In the genomic region with DNA sequence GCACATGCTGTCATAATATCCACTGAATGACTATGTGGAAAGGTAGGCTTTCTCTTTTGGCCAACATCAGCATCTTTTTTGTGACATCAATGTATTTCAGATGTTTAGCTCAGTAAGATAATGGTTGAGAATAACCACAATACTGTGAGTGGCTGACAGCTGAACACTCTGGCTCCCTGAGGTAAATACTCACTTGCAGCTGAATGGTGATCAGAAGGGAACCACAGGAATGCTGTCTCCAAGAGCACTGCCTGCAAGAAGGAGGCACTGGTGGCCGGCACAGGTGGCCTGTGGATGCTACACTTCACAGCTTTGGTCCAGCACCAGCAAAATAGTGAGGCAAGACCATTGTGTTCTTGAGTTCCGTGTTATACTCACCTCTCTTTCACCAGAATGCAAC, we compare ENCODE assay signal across 25 cellular contexts.
DNase-seq lines count a peak whose midpoint lies in the region; ATAC-seq and TF ChIP-seq lines count a peak whose summit lies in the region.
"Had no signal": no experiment of that assay in that cellular context is flagged by ENCODE, and none has a peak within 500 bp of the region (broad histone marks: within the 10 kb centered on the region; RNA-seq: fewer than 3 reads in every experiment).

No MANE protein-coding gene starts in this region.

- 50% methylated on average over 1 of the region's 2 CpGs; no CpG with 5 or more reads in 1 of the 2 experiments for WGBS in IMR-90 (ENCODE audit: extremely low coverage in 2 of 2, insufficient read length in 1 of 2), 2 experiments
- 91% methylated on average over 2 of the region's 2 CpGs for WGBS in SK-N-SH (ENCODE audit: low lambda C conversion rate)
- WGBS in mesenchymal stem cell = 75% methylated on average over 2 of the region's 2 CpGs

- dilution Hi-C loops in IMR-90 (cut with HindIII; ENCODE audit: low sequenced_read_pairs, unreplicated experiment) = no loop called here

- H3K4ac ChIP-seq in IMR-90 (ENCODE audit: low read depth, low read length) = no peak overlapping the region
- H3K4ac ChIP-seq in mesenchymal stem cell (ENCODE audit: low read depth in 1 of 2, low read length in 2 of 2) = no peak overlapping the region

- H3K4me1 ChIP-seq in IMR-90 (ENCODE audit: control insufficient read depth, insufficient read depth, low read length) = peaks cover 3% of the 10 kb centered on the region
- no peaks in the 10 kb centered on the region; a peak in 1 of 4 replicates for H3K4me1 ChIP-seq in SK-N-SH (ENCODE audit: control insufficient read depth in 1 of 2, insufficient read depth in 2 of 2, low read depth in 1 of 2, low read length in 1 of 2)
- H3K4me1 ChIP-seq in mesenchymal stem cell (ENCODE audit: control insufficient read depth, insufficient read depth, low read depth, low read length) = peaks cover 2% of the 10 kb centered on the region
- H3K4me1 ChIP-seq: BLaER1, SJCRH30 had no signal

- H2BK5ac ChIP-seq in IMR-90 (ENCODE audit: low read depth, low read length, poor library complexity, severe bottlenecking) (no peak overlapping the region), mesenchymal stem cell (ENCODE audit: low read depth, low read length, poor library complexity, severe bottlenecking) (no peak overlapping the region)

- in situ Hi-C loops in IMR-90 (cut with MboI; ENCODE audit: low sequenced_read_pairs) = no loop called here

- H2AFZ ChIP-seq in IMR-90 (replicated peaks; ENCODE audit: low read length, poor library complexity) (peak overlapping the region; percentile 26), SK-N-SH (ENCODE audit: low read depth) (no peak overlapping the region), mesenchymal stem cell (ENCODE audit: low read depth, low read length) (no peak overlapping the region)

- no peak for TF ChIP-seq CTCF in IMR-90 (conservative IDR thresholded peaks at IDR 0.05; ENCODE audit: low read depth, low read length)
- TF ChIP-seq CTCF in SK-N-SH (IDR thresholded peaks at IDR 0.05) = no peak

- no peak overlapping the region for H3K27ac ChIP-seq in IMR-90 (ENCODE audit: insufficient read depth, low read length)
- H3K27ac ChIP-seq in SK-N-SH (ENCODE audit: low read depth in 2 of 2, low read length in 1 of 2) = no peak overlapping the region
- H3K27ac ChIP-seq in mesenchymal stem cell (ENCODE audit: low read length, poor library complexity, severe bottlenecking) = no peak overlapping the region
- H3K27ac ChIP-seq: BLaER1, SJCRH30 had no signal

- CTCF ChIA-PET in IMR-90 (lab: Yijun Ruan, JAX) = no interaction called here
- CTCF ChIA-PET in SK-N-SH (lab: Yijun Ruan, JAX) = interaction anchor here (1.0 to 1.8 kb wide), 2 partner anchors 25 to 119 kb away, joined by 3 to 7 read pairs; partner anchors contain the start of gene PPM1J

- intact Hi-C loops in IMR-90 (cut with micrococcal nuclease) = no loop called here

- H3K18ac ChIP-seq in IMR-90 (ENCODE audit: low read depth, low read length) = no peak overlapping the region
- H3K18ac ChIP-seq in mesenchymal stem cell (ENCODE audit: low read depth in 1 of 2, low read length in 2 of 2) = no peak overlapping the region

- no TSS peak for BruUV-seq in IMR-90 (replicated peaks; lab: Mats Ljungman, UMichigan)

- peaks cover 3% of the 10 kb centered on the region for H3F3A ChIP-seq in SK-N-SH (replicated peaks; ENCODE audit: insufficient read depth)

- no peak overlapping the region for H2BK120ac ChIP-seq in IMR-90 (ENCODE audit: low read depth, low read length)
- no peak overlapping the region for H2BK120ac ChIP-seq in mesenchymal stem cell (ENCODE audit: low read depth, low read length)

- ATAC-seq in IMR-90 (ENCODE audit: low read depth) = no peak
- ATAC-seq in HG03159 (IDR thresholded peaks at IDR 0.05; ENCODE audit: unreplicated experiment) = no peak
- ATAC-seq: GM12878, HCT116, HepG2, K562, PC-3, Right ventricle myocardium inferior had no signal

- H2AK9ac ChIP-seq in IMR-90 (replicated peaks; ENCODE audit: low read depth, low read length, poor library complexity) = no peak overlapping the region

- no peaks in the 10 kb centered on the region for H3K9me2 ChIP-seq in SK-N-SH

- H4K5ac ChIP-seq in IMR-90 (ENCODE audit: low read depth, low read length) = no peak overlapping the region

- H3K27me3 ChIP-seq in IMR-90 (ENCODE audit: control insufficient read depth, insufficient read depth, low read length) (peaks cover under 1% of the 10 kb centered on the region; the same call in 1 of the 2 replicates), SK-N-SH (ENCODE audit: insufficient read depth) (no peaks in the 10 kb centered on the region), mesenchymal stem cell (ENCODE audit: control insufficient read depth in 1 of 2, insufficient read depth in 1 of 2, low read length in 2 of 2) (no peaks in the 10 kb centered on the region)
- H3K27me3 ChIP-seq: BLaER1, SJCRH30 had no signal

- H4K8ac ChIP-seq in IMR-90 (ENCODE audit: low read depth in 2 of 2, low read length in 2 of 2) = no peak overlapping the region
- H4K8ac ChIP-seq in mesenchymal stem cell (ENCODE audit: low read length) = no peak overlapping the region

- H3K4me3 ChIP-seq in IMR-90 (ENCODE audit: insufficient read depth, low read depth, low read length) = no peak overlapping the region
- H3K4me3 ChIP-seq in SK-N-SH (ENCODE audit: low read depth in 2 of 2, low read length in 1 of 2) = no peak overlapping the region
- H3K4me3 ChIP-seq in mesenchymal stem cell (ENCODE audit: insufficient read depth in 1 of 2, low read depth in 1 of 2, low read length in 2 of 2) = no peak overlapping the region
- H3K4me3 ChIP-seq: BLaER1, GM12878, K562, SJCRH30 had no signal

- no peaks in the 10 kb centered on the region for H4K20me1 ChIP-seq in IMR-90 (ENCODE audit: insufficient read depth, low read length)
- no peaks in the 10 kb centered on the region for H4K20me1 ChIP-seq in SK-N-SH (ENCODE audit: insufficient read depth)
- H4K20me1 ChIP-seq: BLaER1 had no signal

- H3K4me2 ChIP-seq in IMR-90 (ENCODE audit: low read depth, low read length) (no peak overlapping the region), SK-N-SH (no peak overlapping the region), mesenchymal stem cell (ENCODE audit: low read length, poor library complexity, severe bottlenecking) (no peak overlapping the region)
- H3K4me2 ChIP-seq: BLaER1 had no signal

- H3K23ac ChIP-seq in IMR-90 (ENCODE audit: low read depth, low read length) (no peak overlapping the region), mesenchymal stem cell (ENCODE audit: low read length in 2 of 2) (no peak overlapping the region)

- H2BK15ac ChIP-seq in IMR-90 (ENCODE audit: low read depth, low read length) (no peak overlapping the region), mesenchymal stem cell (ENCODE audit: low read depth, poor library complexity, severe bottlenecking) (no peak overlapping the region)

- 0 out of 2 replicates have a peak, but pooled peaks cover 3% of the 10 kb centered on the region for H3K9me1 ChIP-seq in IMR-90 (ENCODE audit: insufficient read depth, low read length)

- POLR2A ChIA-PET in IMR-90 (lab: Charles Lee; ENCODE audit: unreplicated experiment) = no interaction called here
- POLR2A ChIA-PET in SK-N-SH (lab: Yijun Ruan, JAX) = no interaction called here

- TF ChIP-seq RAD21 in IMR-90 (IDR thresholded peaks at IDR 0.05; ENCODE audit: low read length) (no peak), SK-N-SH (IDR thresholded peaks at IDR 0.05; ENCODE audit: low read length) (no peak)

- H4K91ac ChIP-seq in IMR-90 (ENCODE audit: insufficient read depth, low read depth, low read length) = no peak overlapping the region
- no peak overlapping the region for H4K91ac ChIP-seq in mesenchymal stem cell (ENCODE audit: low read length)

- H3K79me1 ChIP-seq in IMR-90 (ENCODE audit: low read depth in 1 of 2, low read length in 2 of 2) (no peaks in the 10 kb centered on the region), mesenchymal stem cell (replicated peaks; ENCODE audit: low read length, poor library complexity, severe bottlenecking) (no peaks in the 10 kb centered on the region)

- H2BK20ac ChIP-seq in IMR-90 (ENCODE audit: low read depth, low read length) = no peak overlapping the region

- H3K9ac ChIP-seq in IMR-90 (ENCODE audit: low read depth, low read length) (no peak overlapping the region), SK-N-SH (no peak overlapping the region), mesenchymal stem cell (ENCODE audit: low read length) (no peak overlapping the region)
- H3K9ac ChIP-seq: BLaER1 had no signal

- peak; percentile 13 for DNase-seq in A172 (ENCODE audit: low spot score)
- DNase-seq in IMR-90 = peak; percentile 43
- DNase-seq in SK-N-SH = no peak
- peak; percentile 25 for DNase-seq in glomerular visceral epithelial cell (ENCODE audit: extremely low spot score)
- no peak for DNase-seq in mesenchymal stem cell
- no peak for DNase-seq in NCI-H2029 treated with DMSO at 0.1 percent for 48 hours (lab: John Stamatoyannopoulos, UW)
- no peak for DNase-seq in erythroblast (lab: John Stamatoyannopoulos, UW)
- DNase-seq: 8988T; CD4-positive, CD25-positive, alpha-beta regulatory T cell; NCI-H1048; NCI-H1694; NCI-H2081; NCI-H524 treated with DMSO at 0.1 percent for 48 hours; NCI-H774; NK-92 treated with Interleukin-12 subunit alpha and Interleukin-12 subunit beta, amount 100 ng/mL, for 24 hours; PC-3; T-helper 1 cell had no signal

- H2BK12ac ChIP-seq in mesenchymal stem cell (ENCODE audit: low read length in 2 of 2) = no peak overlapping the region

- no peaks in the 10 kb centered on the region for H3K79me2 ChIP-seq in SK-N-SH (ENCODE audit: insufficient read depth)

- TF ChIP-seq EP300 in SK-N-SH (IDR thresholded peaks at IDR 0.05; ENCODE audit: borderline replicate concordance in 1 of 2, low read depth in 1 of 2, low read length in 1 of 2) = no peak

- H3K9me3 ChIP-seq in IMR-90 (ENCODE audit: control insufficient read depth, insufficient read depth, low read length) = no peaks in the 10 kb centered on the region
- no peaks in the 10 kb centered on the region for H3K9me3 ChIP-seq in SK-N-SH
- H3K9me3 ChIP-seq in mesenchymal stem cell (ENCODE audit: control insufficient read depth, low read length) = no peaks in the 10 kb centered on the region
- H3K9me3 ChIP-seq: BLaER1, SJCRH30 had no signal

- TF ChIP-seq POLR2A in IMR-90 (IDR thresholded peaks at IDR 0.05; ENCODE audit: low read depth, low read length) = no peak
- no peak for TF ChIP-seq POLR2A in erythroblast (IDR thresholded peaks at IDR 0.05; ENCODE audit: low read length)

- H3K36me3 ChIP-seq in IMR-90 (ENCODE audit: control insufficient read depth, insufficient read depth, low read length) = no peaks in the 10 kb centered on the region
- no peaks in the 10 kb centered on the region for H3K36me3 ChIP-seq in SK-N-SH (replicated peaks in 1 of 2; ENCODE audit: control insufficient read depth in 1 of 2, insufficient read depth in 2 of 2, low read length in 1 of 2)
- no peaks in the 10 kb centered on the region for H3K36me3 ChIP-seq in mesenchymal stem cell (ENCODE audit: control insufficient read depth in 1 of 2, insufficient read depth in 2 of 2, low read depth in 1 of 2, low read length in 2 of 2)
- H3K36me3 ChIP-seq: BLaER1, SJCRH30 had no signal

- H3K14ac ChIP-seq in IMR-90 (replicated peaks; ENCODE audit: low read depth, low read length) = no peak overlapping the region
- no peak overlapping the region for H3K14ac ChIP-seq in mesenchymal stem cell (ENCODE audit: low read length in 2 of 2)

- H2AK5ac ChIP-seq in IMR-90 (ENCODE audit: low read depth, low read length) = no peak overlapping the region
- H2AK5ac ChIP-seq in mesenchymal stem cell (ENCODE audit: low read length, severe bottlenecking) = no peak overlapping the region

- H3K56ac ChIP-seq in IMR-90 (ENCODE audit: extremely low read depth, insufficient read depth, low read length) = no peak overlapping the region

Comparison
In these comparisons a context has a peak if more than half of its experiments do, and no peak if none do; other contexts are left out.
1. DNase-seq: peak in A172 (single experiment), IMR-90 (single experiment) and glomerular visceral epithelial cell (single experiment); none in SK-N-SH (single experiment), mesenchymal stem cell (single experiment), NCI-H2029 treated with DMSO at 0.1 percent for 48 hours (single experiment) and erythroblast (0 of 2).